ENCODE assay signal across 8 cellular contexts in the genomic region with DNA sequence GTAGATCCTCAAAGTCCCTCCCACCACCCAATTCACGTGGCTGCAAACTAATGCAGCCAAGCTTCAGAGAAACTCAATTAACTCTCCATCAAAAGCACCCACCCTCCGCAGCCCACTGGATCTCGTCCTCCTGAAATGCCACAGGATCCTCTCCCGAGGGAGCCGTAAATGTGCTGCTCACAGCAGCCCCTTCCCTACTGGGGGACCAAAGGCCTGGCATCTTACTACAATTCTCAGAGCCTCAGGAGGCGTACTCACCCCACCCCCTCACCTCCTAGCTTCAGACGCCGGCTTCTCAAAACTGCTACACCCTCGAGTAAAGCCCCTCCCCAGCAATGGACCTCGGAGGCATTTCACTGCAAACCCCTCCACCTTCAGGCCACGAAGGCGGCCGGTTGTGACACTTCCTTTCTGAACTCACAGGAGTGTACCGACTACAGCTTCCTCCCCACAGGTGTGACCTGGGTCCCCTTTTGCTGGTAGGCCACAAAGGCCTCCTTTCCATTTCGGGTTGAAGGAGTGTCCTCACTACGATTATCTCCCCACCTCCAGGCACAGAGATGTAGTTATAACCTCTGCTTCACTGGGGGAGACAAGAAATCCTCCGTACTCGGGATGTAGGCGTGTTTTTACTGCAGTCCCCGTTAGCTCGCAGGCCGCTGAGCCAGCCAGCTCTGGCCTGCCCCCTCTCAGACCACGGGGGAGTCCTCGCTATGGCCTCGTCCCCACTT. TPM values are rescaled to one million over a fixed set of nuclear protein-coding genes. Genes with fewer than 3 reads are reported as not detected.
A peak's percentile ranks its signal among the peaks of the same experiment; 100 is the strongest.
DNase-seq lines count a peak whose midpoint lies in the region; ATAC-seq and TF ChIP-seq lines count a peak whose summit lies in the region.

No MANE protein-coding gene starts in this region.

- H3K4me1 ChIP-seq in Caco-2: peaks cover 30% of the 10 kb centered on the region
- peaks cover 21% of the 10 kb centered on the region for H3K4me1 ChIP-seq in SJCRH30
- no peaks in the 10 kb centered on the region for H3K4me1 ChIP-seq in prostate gland (replicated peaks)

- CTCF ChIA-PET in Caco-2 (lab: Charles Lee): interaction anchor here (0.5 to 2.3 kb wide), 10 partner anchors 23 to 1274 kb away, joined by 3 to 46 read pairs (median 4); partner anchors contain the start of genes ACSS2, ERGIC3, RBM39 and SCAND1
- CTCF ChIA-PET in activated naive CD4-positive, alpha-beta T cell treated with anti-CD3 and anti-CD28 coated beads for 36 hours (lab: Charles Lee): interaction anchor here (1.5 to 2.1 kb wide), 3 partner anchors 45 to 290 kb away, joined by 5 to 8 read pairs (median 8); partner anchors contain the start of gene SCAND1

- H3K27me3 ChIP-seq in Caco-2 (replicated peaks; ENCODE audit: control insufficient read depth, insufficient read depth, low read length) (no peaks in the 10 kb centered on the region), SJCRH30 (no peaks in the 10 kb centered on the region), prostate gland (replicated peaks; ENCODE audit: insufficient read depth) (no peaks in the 10 kb centered on the region)

- H3K9me3 ChIP-seq in Caco-2 (no peaks in the 10 kb centered on the region), SJCRH30 (replicated peaks) (peaks cover 3% of the 10 kb centered on the region; the same call in 1 of the 2 replicates), prostate gland (no peaks in the 10 kb centered on the region)

- H3K36me3 ChIP-seq in Caco-2 (ENCODE audit: control insufficient read depth, insufficient read depth, low read length): no peaks in the 10 kb centered on the region
- H3K36me3 ChIP-seq in SJCRH30: 0 out of 2 replicates have a peak, but pooled peaks cover 2% of the 10 kb centered on the region
- H3K36me3 ChIP-seq in prostate gland: no peaks in the 10 kb centered on the region

- peak overlapping the region; percentile 87 for H3K4me3 ChIP-seq in Caco-2 (ENCODE audit: low read depth, low read length)
- H3K4me3 ChIP-seq in SJCRH30: peak overlapping the region; percentile 90
- H3K4me3 ChIP-seq in prostate gland: peak overlapping the region; percentile 69 to 77

- DNase-seq in Caco-2 (peak; percentile 79), HPDE6-E6E7 (ENCODE audit: extremely low spot score) (peak; percentile 60), SJCRH30 (peak; percentile 54 to 62), Right ventricle myocardium inferior (ENCODE audit: missing footprints) (no peak), prostate gland (ENCODE audit: low spot score) (peak; percentile 53), ureter (ENCODE audit: low spot score) (peak; percentile 59)
- DNase-seq in activated naive CD4-positive, alpha-beta T cell treated with anti-CD3 and anti-CD28 coated beads for 36 hours: peak; percentile 76

- H3K27ac ChIP-seq in SJCRH30 (peak overlapping the region; percentile 87), prostate gland (peak overlapping the region; percentile 97)

- ATAC-seq in GM19467 (IDR thresholded peaks at IDR 0.05; ENCODE audit: unreplicated experiment): peak; percentile 46
- ATAC-seq in Right ventricle myocardium inferior: peak; percentile 57

- H3K9me3 Mint-ChIP-seq in Caco-2 (ENCODE audit: unreplicated experiment): no peaks in the 10 kb centered on the region
- peaks cover 6% of the 10 kb centered on the region for H3K9me3 Mint-ChIP-seq in activated naive CD4-positive, alpha-beta T cell treated with anti-CD3 and anti-CD28 coated beads for 36 hours

- under 1% methylated on average over 25 of the region's 25 CpGs for WGBS in prostate gland

- TSS peak; percentile 11 for BruUV-seq in Caco-2 (replicated peaks; lab: Mats Ljungman, UMichigan)

- H3K4me3 Mint-ChIP-seq in Caco-2 (ENCODE audit: unreplicated experiment): peak overlapping the region; percentile 84
- H3K4me3 Mint-ChIP-seq in activated naive CD4-positive, alpha-beta T cell treated with anti-CD3 and anti-CD28 coated beads for 36 hours: peak overlapping the region; percentile 95

- POLR2A ChIA-PET in Caco-2 (lab: Charles Lee): interaction anchor here (0.5 to 4.2 kb wide), 14 partner anchors 12 to 379 kb away, joined by 3 to 57 read pairs (median 6); partner anchors contain the start of genes CEP250, EIF6, NFS1 and RBM39

- TF ChIP-seq CTCF in Caco-2 (IDR thresholded peaks at IDR 0.05; ENCODE audit: insufficient read depth in 1 of 2, low read depth in 1 of 2, low read length in 1 of 2, severe bottlenecking in 1 of 2, unreplicated experiment in 1 of 2) (no peak), prostate gland (IDR thresholded peaks at IDR 0.05) (no peak)

- H3K4me1 Mint-ChIP-seq in Caco-2 (ENCODE audit: low read depth, unreplicated experiment): peaks cover 22% of the 10 kb centered on the region
- H3K4me1 Mint-ChIP-seq in activated naive CD4-positive, alpha-beta T cell treated with anti-CD3 and anti-CD28 coated beads for 36 hours (ENCODE audit: low read depth): peaks cover 41% of the 10 kb centered on the region

- peaks cover 25% of the 10 kb centered on the region for H3K36me3 Mint-ChIP-seq in Caco-2 (ENCODE audit: insufficient read depth, unreplicated experiment)
- peaks cover 34% of the 10 kb centered on the region for H3K36me3 Mint-ChIP-seq in activated naive CD4-positive, alpha-beta T cell treated with anti-CD3 and anti-CD28 coated beads for 36 hours (ENCODE audit: low read depth)

- no peaks in the 10 kb centered on the region for H3K27me3 Mint-ChIP-seq in Caco-2 (ENCODE audit: insufficient read depth, unreplicated experiment)
- H3K27me3 Mint-ChIP-seq in activated naive CD4-positive, alpha-beta T cell treated with anti-CD3 and anti-CD28 coated beads for 36 hours (ENCODE audit: low read depth): no peaks in the 10 kb centered on the region

- peak overlapping the region; percentile 96 for H3K27ac Mint-ChIP-seq in Caco-2 (ENCODE audit: unreplicated experiment)
- H3K27ac Mint-ChIP-seq in activated naive CD4-positive, alpha-beta T cell treated with anti-CD3 and anti-CD28 coated beads for 36 hours: peak overlapping the region; percentile 99

- no peak for TF ChIP-seq POLR2A in prostate gland (IDR thresholded peaks at IDR 0.05)

- intact Hi-C loops in Caco-2 (cut with micrococcal nuclease; ENCODE audit: unreplicated experiment): loop anchor here (1.0 to 10.0 kb wide), 4 partner anchors 35 to 99 kb away; partner anchors contain the start of genes NFS1, RBM39 and ROMO1
- intact Hi-C loops in activated naive CD4-positive, alpha-beta T cell treated with anti-CD3 and anti-CD28 coated beads for 36 hours (cut with micrococcal nuclease): loop anchor here (1.0 to 10.0 kb wide), 12 partner anchors 35 to 1672 kb away; partner anchors contain the start of genes CEP250, ERGIC3, NCOA6 and NFS1
- intact Hi-C loops in Right ventricle myocardium inferior (cut with DNase I): loop anchor here (2.0 kb wide), 2 partner anchors 35 to 47 kb away; partner anchors contain the start of genes NFS1 and ROMO1
- intact Hi-C loops in prostate gland (cut with DNase I): loop anchor here (5.0 kb wide), 2 partner anchors 47 to 122 kb away; partner anchors contain the start of genes ERGIC3 and SPAG4

RNA-seq across cellular contexts. Expression of gene CPNE1, which starts 0.7 kb away (rescaled TPM):
- total RNA-seq in Caco-2 (2022): 815 and 833 TPM in 2 replicates
- total RNA-seq in SJCRH30 (2014; rRNA removed; shearing (Covaris generic)): 276 and 297 TPM in 2 replicates
- 100 to 1,000 TPM; 261 to 281 TPM for total RNA-seq in activated naive CD4-positive, alpha-beta T cell treated with anti-CD3 and anti-CD28 coated beads for 36 hours
- total RNA-seq in Right ventricle myocardium inferior: 49.6 TPM
- total RNA-seq in prostate gland: 10 to 100 TPM; 90.1 to 91.4 TPM
- total RNA-seq in ureter: 200 TPM

RNA-seq across cellular contexts. Expression of gene RBM12, which starts 0.7 kb away (rescaled TPM):
- total RNA-seq in Caco-2 (2022) (146 and 147 TPM in 2 replicates), Right ventricle myocardium inferior (41.4 TPM), prostate gland (10 to 100 TPM; 31.8 to 38.9 TPM), ureter (133 TPM)
- 137 and 142 TPM in 2 replicates for total RNA-seq in SJCRH30 (2014; rRNA removed; shearing (Covaris generic))
- total RNA-seq in activated naive CD4-positive, alpha-beta T cell treated with anti-CD3 and anti-CD28 coated beads for 36 hours: 100 to 1,000 TPM; 106 to 110 TPM

RNA-seq across cellular contexts. Expression of gene NFS1, which starts 35.2 kb away (rescaled TPM):
- total RNA-seq in Caco-2 (2022) (69.8 and 77.1 TPM in 2 replicates), Right ventricle myocardium inferior (54.3 TPM), prostate gland (10 to 100 TPM; 41.2 to 56.7 TPM), ureter (40.0 TPM)
- 27.6 and 28.7 TPM in 2 replicates for total RNA-seq in SJCRH30 (2014; rRNA removed; shearing (Covaris generic))
- total RNA-seq in activated naive CD4-positive, alpha-beta T cell treated with anti-CD3 and anti-CD28 coated beads for 36 hours: 10 to 100 TPM; 33.6 to 38.1 TPM

RNA-seq across cellular contexts. Expression of gene ROMO1, which starts 35.2 kb away (rescaled TPM):
- 354 and 357 TPM in 2 replicates for total RNA-seq in Caco-2 (2022)
- total RNA-seq in SJCRH30 (2014; rRNA removed; shearing (Covaris generic)): 282 and 419 TPM in 2 replicates
- total RNA-seq in activated naive CD4-positive, alpha-beta T cell treated with anti-CD3 and anti-CD28 coated beads for 36 hours: 100 to 1,000 TPM; 120 to 134 TPM
- 190 TPM for total RNA-seq in Right ventricle myocardium inferior
- 100 to 1,000 TPM; 249 to 320 TPM for total RNA-seq in prostate gland
- total RNA-seq in ureter: 97.1 TPM

RNA-seq across cellular contexts. Expression of gene SPAG4, which starts 48.3 kb away (rescaled TPM):
- total RNA-seq in Caco-2 (2022) (5.4 and 6.1 TPM in 2 replicates), Right ventricle myocardium inferior (1.6 TPM), prostate gland (10 to 100 TPM in 1 of 2 donors, under 1 TPM in 1; 0.91 to 10.4 TPM), ureter (18.4 TPM)
- 3.5 and 4.3 TPM in 2 replicates for total RNA-seq in SJCRH30 (2014; rRNA removed; shearing (Covaris generic))
- 1 to 10 TPM; 2.9 to 3.6 TPM for total RNA-seq in activated naive CD4-positive, alpha-beta T cell treated with anti-CD3 and anti-CD28 coated beads for 36 hours
